Comparison of ENCODE assay signal across 4 cellular contexts in genomic region chr15:69617144-69617543, GRCh38.
DNase-seq lines count a peak whose midpoint lies in the region; ATAC-seq and TF ChIP-seq lines count a peak whose summit lies in the region.
"Not testable (repeated sequence)": the region's sequence is repeated elsewhere in the genome, so short reads cannot be mapped to it uniquely, and the experiment has no call there.

No MANE protein-coding gene starts in this region.

- H3K27ac Mint-ChIP-seq in endothelial cell (ENCODE audit: unreplicated experiment) = peak overlapping the region; percentile 36

- not testable (repeated sequence) for ATAC-seq in lung (ENCODE audit: insufficient read depth, low FRiP score)

- H3K9me3 Mint-ChIP-seq in endothelial cell (ENCODE audit: unreplicated experiment) = not testable (repeated sequence)

- 80 to 83% methylated on average over 3 of the region's 4 CpGs for WGBS in lung, 2 donors

- not testable (repeated sequence) for H3K36me3 Mint-ChIP-seq in endothelial cell (ENCODE audit: low read depth, unreplicated experiment)

- not testable (repeated sequence) for H3K4me3 Mint-ChIP-seq in endothelial cell (ENCODE audit: unreplicated experiment)

- H3K9me3 ChIP-seq in HEK293 (ENCODE audit: control insufficient read depth, insufficient read depth, low read depth, low read length); lung (ENCODE audit: control insufficient read depth in 2 of 2, insufficient read depth in 1 of 2, low read length in 1 of 2): not testable (repeated sequence)

- not testable (repeated sequence) for H3K4me1 ChIP-seq in HEK293 (ENCODE audit: control insufficient read depth, insufficient read depth, low read length); lung (ENCODE audit: control insufficient read depth in 2 of 2, insufficient read depth in 2 of 2, low read length in 2 of 2)

- H3K4me3 ChIP-seq in HEK293 (ENCODE audit: low read depth, low read length); lung: not testable (repeated sequence)

- not testable (repeated sequence) for DNase-seq in endothelial cell (ENCODE audit: low spot score)
- DNase-seq in lung (ENCODE audit: low spot score) = peak; percentile 7

- not testable (repeated sequence) for H3K4me1 Mint-ChIP-seq in endothelial cell (ENCODE audit: unreplicated experiment)

- POLR2A ChIA-PET in HEK293 (lab: Yijun Ruan, JAX) = not testable (repeated sequence)

- not testable (repeated sequence) for H3K27me3 Mint-ChIP-seq in endothelial cell (ENCODE audit: unreplicated experiment)

- not testable (repeated sequence) for H3K27me3 ChIP-seq in lung (ENCODE audit: control insufficient read depth, insufficient read depth)

- not testable (repeated sequence) for H3K36me3 ChIP-seq in HEK293 (ENCODE audit: control insufficient read depth in 2 of 2, insufficient read depth in 1 of 2, low read length in 2 of 2); lung (ENCODE audit: control insufficient read depth in 2 of 2, insufficient read depth in 2 of 2, low read length in 2 of 2)

- H3K27ac ChIP-seq in 22Rv1 = peak overlapping the region; percentile 68
- not testable (repeated sequence) for H3K27ac ChIP-seq in HEK293 (ENCODE audit: extremely low read depth, low read depth, low read length); lung (ENCODE audit: low read depth in 1 of 2, low read length in 1 of 2)

- TF ChIP-seq CTCF in 22Rv1 (IDR thresholded peaks at IDR 0.05); HEK293 (tag by site-specific recombination; IDR thresholded peaks at IDR 0.05); endothelial cell (IDR thresholded peaks at IDR 0.05; ENCODE audit: unreplicated experiment); lung (IDR thresholded peaks at IDR 0.05; ENCODE audit: control extremely low read depth, extremely low read depth): not testable (repeated sequence)

- CTCF ChIA-PET in HEK293 (lab: Yijun Ruan, JAX) = not testable (repeated sequence)

TF ChIP-seq in HEK293, 187 proteins besides CTCF, POLR2A, EP300 and RAD21:
- TF ChIP-seq ZNF146 (tag by site-specific recombination; IDR thresholded peaks at IDR 0.05) (peak; percentile 93), ZNF580 (tag by site-specific recombination; IDR thresholded peaks at IDR 0.05) (peak; percentile 64; the same call in 1 of the 2 replicates)
